9 cellular contexts compared by ENCODE assay signal in genomic region chr7:17946591-17946990, GRCh38. TPM values are rescaled to one million over a fixed set of nuclear protein-coding genes. Genes with fewer than 3 reads are reported as not detected.
DNase-seq lines count a peak whose midpoint lies in the region; ATAC-seq and TF ChIP-seq lines count a peak whose summit lies in the region.
"Had no signal": no experiment of that assay in that cellular context is flagged by ENCODE, and none has a peak within 500 bp of the region (broad histone marks: within the 10 kb centered on the region; RNA-seq: fewer than 3 reads in every experiment).

No MANE protein-coding gene starts in this region.

- H3K4me3 ChIP-seq in CD4-positive, alpha-beta memory T cell (ENCODE audit: low read length in 2 of 2) = no peak overlapping the region
- H3K4me3 ChIP-seq in mucosa of descending colon = no peak overlapping the region
- peak overlapping the region in 1 of 4 donors; percentile 9 for H3K4me3 ChIP-seq in adrenal gland

- DNase-seq in CD4-positive, alpha-beta memory T cell = peak in 2 of 5 donors; percentile 16 to 22
- no peak for DNase-seq in activated CD8-positive, alpha-beta T cell treated with anti-CD3 and anti-CD28 coated beads for 36 hours
- DNase-seq in amygdala (lab: John Stamatoyannopoulos, UW) = no peak
- DNase-seq in mucosa of descending colon = no peak
- DNase-seq in adrenal gland = no peak

- ATAC-seq in GM19372 (IDR thresholded peaks at IDR 0.05; ENCODE audit: low read depth, unreplicated experiment) = peak; percentile 68
- ATAC-seq in HG03103 (IDR thresholded peaks at IDR 0.05; ENCODE audit: low read depth, unreplicated experiment) = peak; percentile 89
- ATAC-seq in activated CD8-positive, alpha-beta T cell treated with anti-CD3 and anti-CD28 coated beads for 36 hours = peak; percentile 59
- no peak for ATAC-seq in mucosa of descending colon
- no peak for ATAC-seq in HG03280 (IDR thresholded peaks at IDR 0.05; ENCODE audit: unreplicated experiment)

- H3K27me3 Mint-ChIP-seq in CD4-positive, alpha-beta memory T cell = no peaks in the 10 kb centered on the region
- peaks cover 5% of the 10 kb centered on the region for H3K27me3 Mint-ChIP-seq in activated CD8-positive, alpha-beta T cell treated with anti-CD3 and anti-CD28 coated beads for 36 hours

- no peak overlapping the region for H3K27ac ChIP-seq in CD4-positive, alpha-beta memory T cell (ENCODE audit: low read depth, low read length)
- peak overlapping the region in 2 of 5 donors; percentile 25 to 35 for H3K27ac ChIP-seq in adrenal gland

- H3K4me1 ChIP-seq in CD4-positive, alpha-beta memory T cell (ENCODE audit: insufficient read depth, low read length) = peaks cover 15% of the 10 kb centered on the region
- H3K4me1 ChIP-seq in mucosa of descending colon (ENCODE audit: low read depth) (peaks cover 11% of the 10 kb centered on the region), adrenal gland (replicated peaks in 1 of 2) (peaks cover 0 to 28% of the 10 kb centered on the region in 2 donors)

- CTCF ChIA-PET in CD4-positive, alpha-beta memory T cell (lab: Charles Lee; ENCODE audit: partially characterized antibody) = no interaction called here
- CTCF ChIA-PET in activated CD8-positive, alpha-beta T cell treated with anti-CD3 and anti-CD28 coated beads for 36 hours (lab: Charles Lee) = interaction anchor here (1.0 kb wide), 1 partner anchor 345 kb away, joined by 3 read pairs; no protein-coding TSS in a partner anchor

- peak overlapping the region; percentile 46 to 82 (median 74) for H3K4me3 Mint-ChIP-seq in CD4-positive, alpha-beta memory T cell
- no peak overlapping the region for H3K4me3 Mint-ChIP-seq in activated CD8-positive, alpha-beta T cell treated with anti-CD3 and anti-CD28 coated beads for 36 hours
- H3K4me3 Mint-ChIP-seq: T-helper 1 cell treated with Interleukin-12 subunit alpha and Interleukin-12 subunit beta and Interleukin-4 antibody, amounts not matched to agents 30 μg/mL and 1 μg/mL, for 36 hours had no signal

- peak overlapping the region in 5 of 7 donors; percentile 9 to 75 (median 42) for H3K27ac Mint-ChIP-seq in CD4-positive, alpha-beta memory T cell
- no peak overlapping the region for H3K27ac Mint-ChIP-seq in activated CD8-positive, alpha-beta T cell treated with anti-CD3 and anti-CD28 coated beads for 36 hours
- H3K27ac Mint-ChIP-seq: T-helper 1 cell treated with Interleukin-12 subunit alpha and Interleukin-12 subunit beta and Interleukin-4 antibody, amounts not matched to agents 30 μg/mL and 1 μg/mL, for 36 hours had no signal

- H3K4me1 Mint-ChIP-seq in CD4-positive, alpha-beta memory T cell = peaks cover 8 to 25% (median 17%) of the 10 kb centered on the region in 4 donors
- H3K4me1 Mint-ChIP-seq in activated CD8-positive, alpha-beta T cell treated with anti-CD3 and anti-CD28 coated beads for 36 hours (ENCODE audit: low read depth) = peaks cover 19% of the 10 kb centered on the region

- TF ChIP-seq CTCF in activated CD8-positive, alpha-beta T cell treated with anti-CD3 and anti-CD28 coated beads for 36 hours (IDR thresholded peaks at IDR 0.05) = no peak
- no peak for TF ChIP-seq CTCF in mucosa of descending colon (IDR thresholded peaks at IDR 0.05)
- no peak for TF ChIP-seq CTCF in adrenal gland (IDR thresholded peaks at IDR 0.05)

- 8 to 43% (median 30%) methylated on average over 1 of the region's 1 CpG for WGBS in adrenal gland, 4 donors

- no peaks in the 10 kb centered on the region for H3K9me3 Mint-ChIP-seq in CD4-positive, alpha-beta memory T cell
- no peaks in the 10 kb centered on the region for H3K9me3 Mint-ChIP-seq in activated CD8-positive, alpha-beta T cell treated with anti-CD3 and anti-CD28 coated beads for 36 hours
- H3K9me3 Mint-ChIP-seq: T-helper 1 cell treated with Interleukin-12 subunit alpha and Interleukin-12 subunit beta and Interleukin-4 antibody, amounts not matched to agents 30 μg/mL and 1 μg/mL, for 36 hours had no signal

- no peaks in the 10 kb centered on the region for H3K36me3 ChIP-seq in CD4-positive, alpha-beta memory T cell (ENCODE audit: insufficient read depth, low read length)
- H3K36me3 ChIP-seq in mucosa of descending colon (ENCODE audit: low read depth) = no peaks in the 10 kb centered on the region
- H3K36me3 ChIP-seq in adrenal gland (replicated peaks in 1 of 2) = no peaks in the 10 kb centered on the region

- POLR2A ChIA-PET in CD4-positive, alpha-beta memory T cell (lab: Charles Lee; ENCODE audit: partially characterized antibody) = interaction anchor here (1.0 kb wide), 1 partner anchor 9 kb away, joined by 3 read pairs; no protein-coding TSS in a partner anchor
- POLR2A ChIA-PET in activated CD8-positive, alpha-beta T cell treated with anti-CD3 and anti-CD28 coated beads for 36 hours (lab: Charles Lee) = no interaction called here

- TF ChIP-seq POLR2A in adrenal gland (IDR thresholded peaks at IDR 0.05) = no peak

- H3K9me3 ChIP-seq in CD4-positive, alpha-beta memory T cell (ENCODE audit: control insufficient read depth in 1 of 2, low read length in 2 of 2) = no peaks in the 10 kb centered on the region
- H3K9me3 ChIP-seq in mucosa of descending colon (no peaks in the 10 kb centered on the region), adrenal gland (replicated peaks in 1 of 3) (no peaks in the 10 kb centered on the region)

- no peaks in the 10 kb centered on the region for H3K27me3 ChIP-seq in CD4-positive, alpha-beta memory T cell (ENCODE audit: insufficient read depth, low read length)
- no peaks in the 10 kb centered on the region for H3K27me3 ChIP-seq in adrenal gland

- intact Hi-C loops in CD4-positive, alpha-beta memory T cell (cut with micrococcal nuclease) = loop anchor here (10.0 kb wide), 1 partner anchor 712 kb away; no protein-coding TSS in a partner anchor
- intact Hi-C loops in activated CD8-positive, alpha-beta T cell treated with anti-CD3 and anti-CD28 coated beads for 36 hours (cut with micrococcal nuclease) = loop anchor here (10.0 kb wide), 1 partner anchor 172 kb away; no protein-coding TSS in a partner anchor
- intact Hi-C loops in mucosa of descending colon (cut with DNase I, micrococcal nuclease) = no loop called here
- intact Hi-C loops in adrenal gland (cut with DNase I) = no loop called here

- no peaks in the 10 kb centered on the region for H3K36me3 Mint-ChIP-seq in CD4-positive, alpha-beta memory T cell
- no peaks in the 10 kb centered on the region for H3K36me3 Mint-ChIP-seq in activated CD8-positive, alpha-beta T cell treated with anti-CD3 and anti-CD28 coated beads for 36 hours (ENCODE audit: low read depth)

RNA-seq across cellular contexts. Expression of gene SNX13, which starts 6.3 kb away (rescaled TPM):
- 10 to 100 TPM; 34.6 to 36.0 TPM for total RNA-seq in CD4-positive, alpha-beta memory T cell
- 10 to 100 TPM; 10.1 to 13.8 TPM for polyA plus RNA-seq in CD4-positive, alpha-beta memory T cell
- total RNA-seq in activated CD8-positive, alpha-beta T cell treated with anti-CD3 and anti-CD28 coated beads for 36 hours = 10 to 100 TPM; 20.7 to 24.1 TPM
- total RNA-seq in mucosa of descending colon = 10 to 100 TPM; 72.2 to 89.4 (median 72.6) TPM
- total RNA-seq in adrenal gland = 100 to 1,000 TPM in 1 of 8 donors, 10 to 100 TPM in 7; 42.7 to 113 (median 68.8) TPM
- polyA plus RNA-seq in adrenal gland = 10 to 100 TPM in 1 of 3 donors, 1 to 10 TPM in 2; 8.5 to 49.0 (median 9.0) TPM

Comparison
In these comparisons a context has a peak if more than half of its experiments do, and no peak if none do; other contexts are left out.
1. ATAC-seq: peak in GM19372 (single experiment), HG03103 (single experiment) and activated CD8-positive, alpha-beta T cell treated with anti-CD3 and anti-CD28 coated beads for 36 hours (single experiment); none in mucosa of descending colon (single experiment) and HG03280 (single experiment).
2. intact Hi-C loops: an anchor here in CD4-positive, alpha-beta memory T cell (10.0 kb wide) and activated CD8-positive, alpha-beta T cell treated with anti-CD3 and anti-CD28 coated beads for 36 hours (10.0 kb wide); none called in mucosa of descending colon and adrenal gland.